ENCODE assay signal across 10 cellular contexts in the genomic region with DNA sequence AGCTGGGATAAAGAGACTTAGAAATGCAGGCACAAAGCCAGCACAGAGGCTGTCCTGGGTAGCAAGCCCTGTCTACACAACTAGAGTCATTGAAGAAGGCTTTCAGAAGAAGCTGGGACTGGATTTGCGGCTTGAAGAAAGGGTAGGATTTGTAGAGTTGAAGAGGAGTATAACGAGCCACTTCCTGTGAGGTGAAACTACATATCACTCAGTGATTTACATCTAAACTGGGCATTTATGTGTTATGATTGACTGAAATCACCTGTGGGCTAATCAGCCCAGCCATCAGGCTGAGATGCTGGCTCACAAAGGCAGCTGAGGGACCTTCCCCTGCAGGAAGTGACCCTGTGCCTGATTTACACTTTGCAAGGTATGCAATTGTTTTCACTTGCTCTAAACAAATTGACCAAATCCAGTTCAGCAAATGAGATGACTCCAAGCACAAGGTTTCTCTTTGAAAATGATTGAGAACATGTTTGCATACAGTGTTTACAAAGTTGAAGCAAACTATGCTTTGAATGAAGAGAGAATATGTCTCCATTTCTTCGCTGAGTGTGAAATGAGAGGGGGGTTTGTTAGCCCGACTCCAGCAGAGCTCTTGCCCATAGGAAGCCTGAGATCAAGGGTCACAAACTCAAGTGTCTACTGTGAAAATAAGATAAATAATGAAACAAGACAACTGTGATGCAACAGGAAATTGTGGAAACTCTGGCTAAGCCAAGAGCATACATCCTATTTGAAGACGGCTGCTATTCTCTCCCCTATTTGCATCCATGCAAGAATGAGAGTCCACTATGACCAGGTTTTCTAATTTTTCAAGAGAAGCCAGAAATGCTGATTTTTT.
DNase-seq lines count a peak whose midpoint lies in the region; ATAC-seq and TF ChIP-seq lines count a peak whose summit lies in the region.
"Had no signal": no experiment of that assay in that cellular context is flagged by ENCODE, and none has a peak within 500 bp of the region (broad histone marks: within the 10 kb centered on the region; RNA-seq: fewer than 3 reads in every experiment).

No MANE protein-coding gene starts in this region.

- H3K36me3 ChIP-seq in BLaER1 treated with 17β-estradiol and CSF1 and Interleukin-3, amounts not matched to agents 10 nM and 100 nM: no peaks in the 10 kb centered on the region
- H3K36me3 ChIP-seq in breast epithelium: no peaks in the 10 kb centered on the region
- H3K36me3 ChIP-seq in CD4-positive, alpha-beta memory T cell (ENCODE audit: insufficient read depth, low read length): no peaks in the 10 kb centered on the region
- H3K36me3 ChIP-seq: left ventricle myocardium inferior had no signal

- peak overlapping the region in 2 of 7 donors; percentile 20 to 22 for H3K27ac Mint-ChIP-seq in CD4-positive, alpha-beta memory T cell

- H3K4me1 Mint-ChIP-seq in CD4-positive, alpha-beta memory T cell: peaks cover 0 to 12% (median 6%) of the 10 kb centered on the region in 4 donors

- H3K4me1 ChIP-seq in BLaER1 treated with 17β-estradiol and CSF1 and Interleukin-3, amounts not matched to agents 10 nM and 100 nM: peaks cover 48 to 61% (median 55%) of the 10 kb centered on the region in 10 experiments
- H3K4me1 ChIP-seq in breast epithelium: no peaks in the 10 kb centered on the region
- H3K4me1 ChIP-seq in CD4-positive, alpha-beta memory T cell (ENCODE audit: insufficient read depth, low read length): no peaks in the 10 kb centered on the region

- peak overlapping the region in 10 of 11 experiments; percentile 24 to 71 (median 64); a peak in 19 of 22 replicates for H3K27ac ChIP-seq in BLaER1 treated with 17β-estradiol and CSF1 and Interleukin-3, amounts not matched to agents 10 nM and 100 nM
- H3K27ac ChIP-seq in breast epithelium (no peak overlapping the region), RWPE1 (no peak overlapping the region)
- no peak overlapping the region for H3K27ac ChIP-seq in CD4-positive, alpha-beta memory T cell (ENCODE audit: low read depth, low read length)
- H3K27ac ChIP-seq: left ventricle myocardium inferior had no signal

- no peaks in the 10 kb centered on the region for H4K20me1 ChIP-seq in BLaER1 treated with 17β-estradiol and CSF1 and Interleukin-3, amounts not matched to agents 10 nM and 100 nM

- TF ChIP-seq CTCF in fibroblast of villous mesenchyme (IDR thresholded peaks at IDR 0.05; ENCODE audit: insufficient read depth, low read depth, low read length): no peak
- TF ChIP-seq CTCF in breast epithelium (IDR thresholded peaks at IDR 0.05): no peak
- no peak for TF ChIP-seq CTCF in RWPE1 (conservative IDR thresholded peaks at IDR 0.05; ENCODE audit: low read depth)

- H3K9me3 Mint-ChIP-seq in CD4-positive, alpha-beta memory T cell: peaks cover 0 to 4% (median 0%) of the 10 kb centered on the region in 8 donors

- peak overlapping the region in 1 of 8 donors; percentile 12 for H3K4me3 Mint-ChIP-seq in CD4-positive, alpha-beta memory T cell

- peaks cover 0 to 25% (median 7%) of the 10 kb centered on the region in 11 experiments; a peak in 7 of 22 replicates for H3K9me3 ChIP-seq in BLaER1 treated with 17β-estradiol and CSF1 and Interleukin-3, amounts not matched to agents 10 nM and 100 nM (replicated peaks in 1 of 11)
- H3K9me3 ChIP-seq in breast epithelium: no peaks in the 10 kb centered on the region
- H3K9me3 ChIP-seq in CD4-positive, alpha-beta memory T cell (ENCODE audit: control insufficient read depth in 1 of 2, low read length in 2 of 2): no peaks in the 10 kb centered on the region
- H3K9me3 ChIP-seq: left ventricle myocardium inferior had no signal

- H3K27me3 Mint-ChIP-seq in CD4-positive, alpha-beta memory T cell: peaks cover 0 to 6% of the 10 kb centered on the region in 2 donors

- peak overlapping the region in 6 of 11 experiments; percentile 2 to 22 (median 12); a peak in 6 of 22 replicates for H3K9ac ChIP-seq in BLaER1 treated with 17β-estradiol and CSF1 and Interleukin-3, amounts not matched to agents 10 nM and 100 nM

- intact Hi-C loops in breast epithelium (cut with DNase I; ENCODE audit: low total_unique reads): no loop called here
- intact Hi-C loops in CD4-positive, alpha-beta memory T cell (cut with micrococcal nuclease): no loop called here

- no peaks in the 10 kb centered on the region for H3K27me3 ChIP-seq in BLaER1 treated with 17β-estradiol and CSF1 and Interleukin-3, amounts not matched to agents 10 nM and 100 nM
- H3K27me3 ChIP-seq in breast epithelium: no peaks in the 10 kb centered on the region
- no peaks in the 10 kb centered on the region for H3K27me3 ChIP-seq in CD4-positive, alpha-beta memory T cell (ENCODE audit: insufficient read depth, low read length)

- H3K4me3 ChIP-seq in BLaER1 treated with 17β-estradiol and CSF1 and Interleukin-3, amounts not matched to agents 10 nM and 100 nM: peak overlapping the region in 2 of 10 experiments; percentile 12 to 34; a peak in 5 of 20 replicates
- no peak overlapping the region for H3K4me3 ChIP-seq in fibroblast of villous mesenchyme (ENCODE audit: low read depth, low read length)
- H3K4me3 ChIP-seq in breast epithelium: no peak overlapping the region
- H3K4me3 ChIP-seq in CD4-positive, alpha-beta memory T cell (ENCODE audit: low read length in 2 of 2): no peak overlapping the region
- H3K4me3 ChIP-seq: left ventricle myocardium inferior had no signal

- DNase-seq in NCI-H774 (lab: John Stamatoyannopoulos, UW) (peak; percentile 50), fibroblast of villous mesenchyme (ENCODE audit: low read depth) (peak; percentile 82), COLO829 (ENCODE audit: low spot score) (no peak), breast epithelium (ENCODE audit: low spot score in 2 of 2) (no peak), RWPE1 (ENCODE audit: low spot score) (no peak)
- DNase-seq in CD4-positive, alpha-beta memory T cell: no peak
- DNase-seq: activated naive CD4-positive, alpha-beta T cell treated with anti-CD3 and anti-CD28 coated beads, Interleukin-2, amount 50 U/mL, for 16 hours; left ventricle myocardium inferior had no signal

- POLR2A ChIA-PET in CD4-positive, alpha-beta memory T cell (lab: Charles Lee; ENCODE audit: partially characterized antibody): no interaction called here
- POLR2A ChIA-PET in RWPE1 (lab: Yijun Ruan, JAX; ENCODE audit: low non-redundant PET): no interaction called here

- H3K4me2 ChIP-seq in BLaER1 treated with 17β-estradiol and CSF1 and Interleukin-3, amounts not matched to agents 10 nM and 100 nM: peak overlapping the region; percentile 53 to 94 (median 79)

- ATAC-seq in GM21447 (IDR thresholded peaks at IDR 0.05; ENCODE audit: unreplicated experiment): peak; percentile 69

- no peaks in the 10 kb centered on the region for H3K36me3 Mint-ChIP-seq in CD4-positive, alpha-beta memory T cell

- CTCF ChIA-PET in CD4-positive, alpha-beta memory T cell (lab: Charles Lee; ENCODE audit: partially characterized antibody): interaction anchor here (1.3 to 1.5 kb wide), 2 partner anchors 50 to 112 kb away, joined by 3 to 4 read pairs; no protein-coding TSS in a partner anchor
- CTCF ChIA-PET in RWPE1 (lab: Yijun Ruan, JAX): interaction anchor here (0.6 to 0.7 kb wide), 2 partner anchors 49 to 72 kb away, joined by 3 read pairs; no protein-coding TSS in a partner anchor

- TF ChIP-seq POLR2A in breast epithelium (IDR thresholded peaks at IDR 0.05): no peak

Comparison
In these comparisons a context has a peak if more than half of its experiments do, and no peak if none do; other contexts are left out.
1. H3K27ac ChIP-seq: peak in BLaER1 treated with 17β-estradiol and CSF1 and Interleukin-3, amounts not matched to agents 10 nM and 100 nM (10 of 11); none in breast epithelium (0 of 2), CD4-positive, alpha-beta memory T cell (single experiment) and RWPE1 (single experiment).
2. DNase-seq: peak in NCI-H774 (single experiment) and fibroblast of villous mesenchyme (single experiment); none in COLO829 (single experiment), breast epithelium (0 of 2), CD4-positive, alpha-beta memory T cell (0 of 5) and RWPE1 (single experiment).